ENCODE assay signal across 33 cellular contexts in the genomic region with DNA sequence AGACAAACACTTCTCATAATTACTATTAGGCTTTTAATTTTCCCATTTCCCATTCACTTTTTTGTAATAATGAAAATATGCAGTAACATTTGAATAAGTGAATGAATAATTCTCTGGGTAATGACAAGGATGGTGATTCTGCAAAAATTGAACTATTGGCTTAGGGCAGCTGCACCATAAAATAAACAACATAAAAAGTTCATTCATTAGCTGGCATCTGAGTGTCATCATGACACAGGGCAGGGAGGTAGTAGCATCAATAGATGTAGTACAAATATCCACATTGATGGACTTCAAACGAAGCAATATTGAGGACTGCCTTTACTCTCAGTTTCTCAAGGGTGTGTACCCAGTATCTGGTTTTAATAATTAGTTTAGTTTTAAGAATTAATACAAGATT. TPM values are rescaled to one million over a fixed set of nuclear protein-coding genes. Genes with fewer than 3 reads are reported as not detected.
"Had no signal": no experiment of that assay in that cellular context is flagged by ENCODE, and none has a peak within 500 bp of the region (broad histone marks: within the 10 kb centered on the region; RNA-seq: fewer than 3 reads in every experiment).

No MANE protein-coding gene starts in this region.

- DNase-seq: activated CD4-positive, alpha-beta T cell treated with anti-CD3 and anti-CD28 coated beads for 36 hours; activated CD4-positive, alpha-beta T cell treated with anti-CD3 and anti-CD28 coated beads, Interleukin-2, amount 10 ng/mL, durations not matched to agents 7 days and 5 days; activated CD4-positive, alpha-beta T cell treated with anti-CD3 and anti-CD28 coated beads, Interleukin-2, amount 50 U/mL, for 48 hours; activated CD8-positive, alpha-beta T cell treated with anti-CD3 and anti-CD28 coated beads, Interleukin-2, amount 10 ng/mL, durations not matched to agents 7 days and 5 days; activated gamma-delta T cell; activated naive CD4-positive, alpha-beta T cell treated with Interleukin-2 at 50 U/mL for 16 hours; activated T-cell treated with anti-CD3 and anti-CD28 coated beads, Interleukin-2, amount 50 U/mL, for 24 hours; adrenal gland; anterior cingulate cortex; MM.1S; NCI-H1092 treated with DMSO at 0.1 percent for 48 hours; NCI-H1417; NCI-H146; NCI-H187 treated with DMSO at 0.1 percent for 48 hours; NCI-H2081; NCI-H2171 treated with DMSO at 0.1 percent for 48 hours; NCI-H345; NCI-H524 treated with DMSO at 0.1 percent for 48 hours; PC-3; Peyer's patch; RPMI8226; SHP77 treated with DMSO at 0.1 percent for 48 hours; SK-N-SH had no signal

- H3K27ac ChIP-seq: adrenal gland, cardiac muscle cell, KMS-11, Peyer's patch, SJSA1 had no signal

- H3K4me3 Mint-ChIP-seq: activated CD4-positive, alpha-beta T cell treated with anti-CD3 and anti-CD28 coated beads for 36 hours; activated CD4-positive, alpha-beta T cell treated with anti-CD3 and anti-CD28 coated beads, Interleukin-2, amount 10 ng/mL, durations not matched to agents 7 days and 5 days; activated CD8-positive, alpha-beta T cell treated with anti-CD3 and anti-CD28 coated beads, Interleukin-2, amount 10 ng/mL, durations not matched to agents 7 days and 5 days; activated T-cell treated with anti-CD3 and anti-CD28 coated beads, Interleukin-2, amount 50 U/mL, for 24 hours; T-helper 1 cell treated with Interleukin-12 subunit alpha and Interleukin-12 subunit beta and Interleukin-4 antibody, amounts not matched to agents 30 μg/mL and 1 μg/mL, for 36 hours; T-helper 2 cell treated with Interferon-gamma antibody and Interleukin-4, amounts not matched to agents 5 μg/mL and 100 μg/mL, for 36 hours; WTC11 had no signal

- H3K4me3 ChIP-seq: adrenal gland, cardiac muscle cell, Peyer's patch, SJSA1 had no signal

- H3K36me3 Mint-ChIP-seq: activated naive CD4-positive, alpha-beta T cell treated with anti-CD3 and anti-CD28 coated beads, Interleukin-2, amount 50 U/mL, for 72 hours; WTC11 had no signal

- H3K9me3 ChIP-seq: adrenal gland, Peyer's patch, SJSA1, SK-N-SH had no signal

- H3K4me1 ChIP-seq: SJSA1 had no signal

- ATAC-seq: activated CD4-positive, alpha-beta T cell treated with anti-CD3 and anti-CD28 coated beads for 36 hours; activated CD4-positive, CD25-positive, alpha-beta regulatory T cell treated with anti-CD3 and anti-CD28 coated beads, Interleukin-2, amount 50 U/mL, for 24 hours; activated CD8-positive, alpha-beta T cell treated with anti-CD3 and anti-CD28 coated beads, Interleukin-2, amount 10 ng/mL, durations not matched to agents 7 days and 5 days; activated naive CD4-positive, alpha-beta T cell treated with anti-CD3 and anti-CD28 coated beads, Interleukin-2, amount 50 U/mL, for 72 hours; PC-3; WTC11 had no signal

- H3K9me3 Mint-ChIP-seq: activated CD4-positive, alpha-beta T cell treated with anti-CD3 and anti-CD28 coated beads, Interleukin-2, amount 10 ng/mL, durations not matched to agents 7 days and 5 days; activated naive CD4-positive, alpha-beta T cell treated with anti-CD3 and anti-CD28 coated beads, Interleukin-2, amount 50 U/mL, for 72 hours; activated T-cell treated with anti-CD3 and anti-CD28 coated beads, Interleukin-2, amount 50 U/mL, for 24 hours; activated T-helper 2 cell treated with anti-CD3 and anti-CD28 coated beads, Interferon-gamma antibody, Interleukin-2, Interleukin-4, amounts not matched to agents 10 μg/mL and 5 μg/mL and 100 μg/mL, durations not matched to agents 14 hours and 24 hours and 36 hours; T-helper 1 cell treated with Interleukin-12 subunit alpha and Interleukin-12 subunit beta and Interleukin-4 antibody, amounts not matched to agents 30 μg/mL and 1 μg/mL, for 36 hours; T-helper 2 cell treated with Interferon-gamma antibody and Interleukin-4, amounts not matched to agents 5 μg/mL and 100 μg/mL, for 36 hours; WTC11 had no signal

- H3K4me2 ChIP-seq: KMS-11, SK-N-SH had no signal

- FAIRE-seq: TTC549 had no signal

- H3K4me1 Mint-ChIP-seq: activated CD4-positive, alpha-beta T cell treated with anti-CD3 and anti-CD28 coated beads, Interleukin-2, amount 10 ng/mL, durations not matched to agents 7 days and 5 days had no signal

- H3K27ac Mint-ChIP-seq: activated CD4-positive, alpha-beta T cell treated with anti-CD3 and anti-CD28 coated beads for 36 hours; activated CD4-positive, alpha-beta T cell treated with anti-CD3 and anti-CD28 coated beads, Interleukin-2, amount 10 ng/mL, durations not matched to agents 7 days and 5 days; activated CD8-positive, alpha-beta T cell treated with anti-CD3 and anti-CD28 coated beads, Interleukin-2, amount 10 ng/mL, durations not matched to agents 7 days and 5 days; activated naive CD4-positive, alpha-beta T cell treated with anti-CD3 and anti-CD28 coated beads, Interleukin-2, amount 50 U/mL, for 72 hours; activated T-cell treated with anti-CD3 and anti-CD28 coated beads, Interleukin-2, amount 50 U/mL, for 24 hours; activated T-helper 2 cell treated with anti-CD3 and anti-CD28 coated beads, Interferon-gamma antibody, Interleukin-2, Interleukin-4, amounts not matched to agents 10 μg/mL and 5 μg/mL and 100 μg/mL, durations not matched to agents 14 hours and 24 hours and 36 hours; T-helper 1 cell treated with Interleukin-12 subunit alpha and Interleukin-12 subunit beta and Interleukin-4 antibody, amounts not matched to agents 30 μg/mL and 1 μg/mL, for 36 hours; T-helper 2 cell treated with Interferon-gamma antibody and Interleukin-4, amounts not matched to agents 5 μg/mL and 100 μg/mL, for 36 hours; WTC11 had no signal

RNA-seq across cellular contexts. Expression of gene MEGF10, which starts 4.9 kb away (rescaled TPM):
- total RNA-seq: activated CD4-positive, alpha-beta T cell treated with anti-CD3 and anti-CD28 coated beads for 36 hours; activated CD4-positive, alpha-beta T cell treated with anti-CD3 and anti-CD28 coated beads, Interleukin-2, amount 10 ng/mL, durations not matched to agents 7 days and 5 days; activated CD8-positive, alpha-beta T cell treated with anti-CD3 and anti-CD28 coated beads, Interleukin-2, amount 10 ng/mL, durations not matched to agents 7 days and 5 days; activated T-helper 2 cell treated with anti-CD3 and anti-CD28 coated beads, Interferon-gamma antibody, Interleukin-2, Interleukin-4, amounts not matched to agents 10 μg/mL and 5 μg/mL and 100 μg/mL, durations not matched to agents 14 hours and 24 hours and 36 hours; PC-3 had no signal
